ENCODE assay signal across 8 cellular contexts in genomic region chr15:68700395-68701123, GRCh38.
DNase-seq lines count a peak whose midpoint lies in the region; ATAC-seq and TF ChIP-seq lines count a peak whose summit lies in the region.

No MANE protein-coding gene starts in this region.

- no peak for ATAC-seq in HG03457 (IDR thresholded peaks at IDR 0.05; ENCODE audit: unreplicated experiment)

- TF ChIP-seq CTCF in AG10803 (conservative IDR thresholded peaks at IDR 0.05; ENCODE audit: low read length), result no peak

- H3K4me3 ChIP-seq in AG10803 (ENCODE audit: low read length) (no peak overlapping the region; the same call in 1 of the 2 replicates), mesodermal cell (ENCODE audit: extremely low read depth, insufficient read depth, low read length, poor library complexity, severe bottlenecking) (peak overlapping the region; percentile 1)

- H3K9me3 ChIP-seq in mesodermal cell (ENCODE audit: control insufficient read depth, low read length), result no peaks in the 10 kb centered on the region

- WGBS in mesodermal cell (ENCODE audit: insufficient coverage in 2 of 2), 2 experiments, result 20 to 32% methylated on average over 11 to 13 of the region's 20 CpGs

- no peaks in the 10 kb centered on the region for H3K36me3 ChIP-seq in mesodermal cell (ENCODE audit: control insufficient read depth, insufficient read depth, low read length)

- H3K27ac ChIP-seq in cingulate gyrus (ENCODE audit: low read depth, low read length), result peak overlapping the region; percentile 97
- H3K27ac ChIP-seq in mesodermal cell (ENCODE audit: low read depth, low read length, severe bottlenecking), result peak overlapping the region; percentile 83

- peak; percentile 59 for DNase-seq in AG10803 (ENCODE audit: low read depth)
- DNase-seq in NCI-H2081 (lab: John Stamatoyannopoulos, UW), result peak; percentile 63 to 66
- no peak for DNase-seq in SKM-1 (lab: John Stamatoyannopoulos, UW; ENCODE audit: unreplicated experiment)
- no peak for DNase-seq in dedifferentiated amniotic fluid mesenchymal stem cell (ENCODE audit: extremely low spot score)
- no peak for DNase-seq in CD1c-positive myeloid dendritic cell (ENCODE audit: extremely low spot score)

- peaks cover 26% of the 10 kb centered on the region for H3K4me1 ChIP-seq in mesodermal cell (ENCODE audit: control insufficient read depth, insufficient read depth, low read length, poor library complexity, severe bottlenecking)

Comparison
In these comparisons a context has a peak if more than half of its experiments do, and no peak if none do; other contexts are left out.
1. DNase-seq: peak in AG10803 (single experiment) and NCI-H2081 (2 of 2); none in SKM-1 (single experiment), dedifferentiated amniotic fluid mesenchymal stem cell (single experiment) and CD1c-positive myeloid dendritic cell (single experiment).